ENCODE assay signal across 8 cellular contexts in genomic region chr19:16075430-16076153, GRCh38. TPM values are rescaled to one million over a fixed set of nuclear protein-coding genes. Genes with fewer than 3 reads are reported as not detected.
DNase-seq lines count a peak whose midpoint lies in the region; ATAC-seq, FAIRE-seq and TF ChIP-seq lines count a peak whose summit lies in the region.

No MANE protein-coding gene starts in this region.

- H3K27me3 ChIP-seq in Loucy (ENCODE audit: insufficient read depth, low read length, poor library complexity, severe bottlenecking) (peaks cover 18% of the 10 kb centered on the region), dorsolateral prefrontal cortex (no peaks in the 10 kb centered on the region), PC-3 (ENCODE audit: low read length) (no peaks in the 10 kb centered on the region)

- H3K4me3 ChIP-seq in Loucy (ENCODE audit: low read length, poor library complexity, severe bottlenecking) (peak overlapping the region; percentile 92), dorsolateral prefrontal cortex (peak overlapping the region; percentile 48 to 96 (median 88)), PC-3 (ENCODE audit: low read length) (no peak overlapping the region)

- peak overlapping the region; percentile 99 for H3K9ac ChIP-seq in Loucy (ENCODE audit: low read depth, low read length, poor library complexity, severe bottlenecking)
- H3K9ac ChIP-seq in PC-3 (ENCODE audit: low read length): no peak overlapping the region

- H3K9me2 ChIP-seq in Loucy (replicated peaks; ENCODE audit: low read depth, low read length) (no peaks in the 10 kb centered on the region), PC-3 (replicated peaks; ENCODE audit: low read length) (no peaks in the 10 kb centered on the region)

- TF ChIP-seq CTCF in CD14-positive monocyte (IDR thresholded peaks at IDR 0.05) (no peak), Loucy (conservative IDR thresholded peaks at IDR 0.05; ENCODE audit: low read length) (no peak), dorsolateral prefrontal cortex (IDR thresholded peaks at IDR 0.05 in 54 of 56, conservative IDR thresholded peaks at IDR 0.05 in 2 of 56; ENCODE audit: low read depth in 1 of 56, partially characterized antibody in 56 of 56) (no peak), nephron (IDR thresholded peaks at IDR 0.05; ENCODE audit: unreplicated experiment in 3 of 3) (no peak), PC-3 (conservative IDR thresholded peaks at IDR 0.05; ENCODE audit: low read depth, low read length) (no peak)

- H3K27ac Mint-ChIP-seq in CD14-positive monocyte: peak overlapping the region; percentile 79 to 96 (median 86)
- H3K27ac Mint-ChIP-seq in nephron: peak overlapping the region; percentile 92 to 100 (median 97)

- no peaks in the 10 kb centered on the region for H3K9me3 ChIP-seq in Loucy (ENCODE audit: insufficient read depth, low read depth, low read length)
- no peaks in the 10 kb centered on the region for H3K9me3 ChIP-seq in PC-3 (ENCODE audit: low read length)

- H3F3A ChIP-seq in Loucy (ENCODE audit: low read depth) (peaks cover 21% of the 10 kb centered on the region), PC-3 (ENCODE audit: low read length, unreplicated experiment) (peaks cover 9% of the 10 kb centered on the region)

- H3K9me3 Mint-ChIP-seq in CD14-positive monocyte (no peaks in the 10 kb centered on the region), nephron (no peaks in the 10 kb centered on the region)

- H3K27me3 Mint-ChIP-seq in CD14-positive monocyte (ENCODE audit: low read depth in 3 of 3) (peaks cover 0 to 3% (median 0%) of the 10 kb centered on the region in 3 donors), nephron (ENCODE audit: low read depth) (no peaks in the 10 kb centered on the region)

- peak overlapping the region; percentile 88 for H3K4me2 ChIP-seq in Loucy (ENCODE audit: low read depth, low read length, poor library complexity, severe bottlenecking)
- no peak overlapping the region for H3K4me2 ChIP-seq in PC-3 (ENCODE audit: low read length)

- H3K4me3 Mint-ChIP-seq in CD14-positive monocyte (peak overlapping the region; percentile 76 to 88), nephron (peak overlapping the region; percentile 89 to 91 (median 91))

- H3K36me3 ChIP-seq in Loucy (ENCODE audit: insufficient read depth, low read length): peaks cover 13% of the 10 kb centered on the region
- H3K36me3 ChIP-seq in PC-3 (ENCODE audit: low read depth, low read length): peaks cover 51% of the 10 kb centered on the region

- peaks cover 4 to 17% of the 10 kb centered on the region in 2 donors for H3K36me3 Mint-ChIP-seq in CD14-positive monocyte
- H3K36me3 Mint-ChIP-seq in nephron (ENCODE audit: low read depth): peaks cover 16% of the 10 kb centered on the region

- peak overlapping the region; percentile 56; the same call in 1 of the 2 replicates for H2AFZ ChIP-seq in Loucy (ENCODE audit: low read length)
- no peak overlapping the region for H2AFZ ChIP-seq in PC-3 (ENCODE audit: low read length)

- POLR2A ChIA-PET in PC-3 (lab: Charles Lee; ENCODE audit: unreplicated experiment): no interaction called here

- BruUV-seq in PC-3 (replicated peaks; lab: Mats Ljungman, UMichigan): no TSS peak

- DNase-seq in CD14-positive monocyte (ENCODE audit: low spot score) (no peak), dorsolateral prefrontal cortex (peak in 1 of 10 donors; percentile 5), NCI-H524 (lab: John Stamatoyannopoulos, UW) (no peak), PC-3 (no peak), frontal cortex (ENCODE audit: low spot score in 2 of 2) (no peak)

- peak overlapping the region; percentile 69 to 100 (median 98) for H3K27ac ChIP-seq in dorsolateral prefrontal cortex
- no peak overlapping the region for H3K27ac ChIP-seq in PC-3 (ENCODE audit: low read length)

- peaks cover 54% of the 10 kb centered on the region for H3K4me1 ChIP-seq in Loucy (ENCODE audit: insufficient read depth, low read length, poor library complexity, severe bottlenecking)
- peaks cover 46% of the 10 kb centered on the region for H3K4me1 ChIP-seq in PC-3 (ENCODE audit: insufficient read depth, low read length)

- intact Hi-C loops in CD14-positive monocyte (cut with micrococcal nuclease) (loop anchor here (5.0 kb wide), 1 partner anchor 37 kb away; the partner anchor contains the start of gene RAB8A (in 2 of the 2)), dorsolateral prefrontal cortex (cut with DNase I) (loop anchor here (1.0 to 5.0 kb wide), 2 partner anchors 33 to 36 kb away; partner anchors contain the start of gene RAB8A (in 2 of the 2)), PC-3 (cut with micrococcal nuclease) (no loop called here)

- ATAC-seq in PC-3 (no peak), GM21717 (IDR thresholded peaks at IDR 0.05; ENCODE audit: unreplicated experiment) (no peak)

- no peak for FAIRE-seq in frontal cortex (lab: Jason Lieb, UNC)

- H3K79me2 ChIP-seq in Loucy (ENCODE audit: insufficient read depth, low read length) (peaks cover 72% of the 10 kb centered on the region), PC-3 (ENCODE audit: low read length) (peaks cover 59% of the 10 kb centered on the region)

- CTCF ChIA-PET in PC-3 (lab: Charles Lee): interaction anchor here (0.6 kb wide), 1 partner anchor 51 kb away, joined by 3 read pairs; no protein-coding TSS in a partner anchor

- H4K20me1 ChIP-seq in Loucy (ENCODE audit: insufficient read depth, low read length, poor library complexity, severe bottlenecking): peaks cover 17% of the 10 kb centered on the region
- H4K20me1 ChIP-seq in PC-3 (ENCODE audit: low read length): no peaks in the 10 kb centered on the region

- H3K4me1 Mint-ChIP-seq in CD14-positive monocyte: peaks cover 47% of the 10 kb centered on the region
- peaks cover 29% of the 10 kb centered on the region for H3K4me1 Mint-ChIP-seq in nephron

RNA-seq across cellular contexts. Expression of gene TPM4, which starts 0.7 kb away (rescaled TPM):
- 100 to 1,000 TPM; 146 to 170 TPM for polyA plus RNA-seq in CD14-positive monocyte
- total RNA-seq in dorsolateral prefrontal cortex (100 to 1,000 TPM in 72 of 120 experiments, 10 to 100 TPM in 48; 76.8 to 148 (median 102) TPM), PC-3 (2014; rRNA removed) (135 and 167 TPM in 2 replicates), frontal cortex (86.0 TPM)

RNA-seq across cellular contexts. Expression of gene RAB8A, which starts 36.1 kb away (rescaled TPM):
- polyA plus RNA-seq in CD14-positive monocyte: 100 to 1,000 TPM; 109 to 124 TPM
- 10 to 100 TPM; 21.7 to 52.7 (median 32.7) TPM for total RNA-seq in dorsolateral prefrontal cortex
- total RNA-seq in PC-3 (2014; rRNA removed): 65.7 and 94.5 TPM in 2 replicates
- total RNA-seq in frontal cortex: 45.2 TPM
